16 cellular contexts compared by ENCODE assay signal in genomic region chr15:62430552-62430951, GRCh38. TPM values are rescaled to one million over a fixed set of nuclear protein-coding genes. Genes with fewer than 3 reads are reported as not detected.
DNase-seq lines count a peak whose midpoint lies in the region; ATAC-seq and TF ChIP-seq lines count a peak whose summit lies in the region.
"Had no signal": no experiment of that assay in that cellular context is flagged by ENCODE, and none has a peak within 500 bp of the region (broad histone marks: within the 10 kb centered on the region; RNA-seq: fewer than 3 reads in every experiment).

No MANE protein-coding gene starts in this region.

- H3K4me3 Mint-ChIP-seq in activated naive CD4-positive, alpha-beta T cell treated with anti-CD3 and anti-CD28 coated beads, Interleukin-2, amount 50 U/mL, for 24 hours = no peak overlapping the region
- no peak overlapping the region for H3K4me3 Mint-ChIP-seq in naive thymus-derived CD4-positive, alpha-beta T cell
- H3K4me3 Mint-ChIP-seq: HFFc6 had no signal

- TF ChIP-seq CTCF in ascending aorta (IDR thresholded peaks at IDR 0.05) (no peak), vagina (IDR thresholded peaks at IDR 0.05) (no peak)

- H3K27me3 Mint-ChIP-seq in activated naive CD4-positive, alpha-beta T cell treated with anti-CD3 and anti-CD28 coated beads, Interleukin-2, amount 50 U/mL, for 24 hours = peaks cover 2% of the 10 kb centered on the region
- no peaks in the 10 kb centered on the region for H3K27me3 Mint-ChIP-seq in naive thymus-derived CD4-positive, alpha-beta T cell

- no peak overlapping the region for H3K9ac ChIP-seq in stomach smooth muscle (ENCODE audit: low read length in 2 of 2)
- H3K9ac ChIP-seq: BLaER1 had no signal

- H3K27ac Mint-ChIP-seq in activated naive CD4-positive, alpha-beta T cell treated with anti-CD3 and anti-CD28 coated beads, Interleukin-2, amount 50 U/mL, for 24 hours = peak overlapping the region; percentile 73
- no peak overlapping the region for H3K27ac Mint-ChIP-seq in naive thymus-derived CD4-positive, alpha-beta T cell
- H3K27ac Mint-ChIP-seq: CD8-positive, alpha-beta memory T cell; HFFc6 had no signal

- CTCF ChIA-PET in naive thymus-derived CD4-positive, alpha-beta T cell (lab: Charles Lee) = no interaction called here

- H3K36me3 ChIP-seq in ascending aorta (no peaks in the 10 kb centered on the region), stomach smooth muscle (ENCODE audit: control insufficient read depth in 2 of 2, insufficient read depth in 2 of 2, low read length in 2 of 2) (no peaks in the 10 kb centered on the region), vagina (no peaks in the 10 kb centered on the region)
- no peaks in the 10 kb centered on the region for H3K36me3 ChIP-seq in naive thymus-derived CD4-positive, alpha-beta T cell (ENCODE audit: control insufficient read depth in 2 of 3, insufficient read depth in 3 of 3, low read length in 3 of 3)
- H3K36me3 ChIP-seq: BLaER1 had no signal

- peaks cover 16 to 59% of the 10 kb centered on the region in 2 donors for H3K4me1 ChIP-seq in ascending aorta
- peaks cover 39% of the 10 kb centered on the region for H3K4me1 ChIP-seq in stomach smooth muscle (ENCODE audit: control insufficient read depth, insufficient read depth, low read length)
- H3K4me1 ChIP-seq in vagina = peaks cover 30% of the 10 kb centered on the region
- no peaks in the 10 kb centered on the region for H3K4me1 ChIP-seq in naive thymus-derived CD4-positive, alpha-beta T cell (ENCODE audit: control insufficient read depth in 2 of 2, insufficient read depth in 2 of 2, low read length in 2 of 2)
- H3K4me1 ChIP-seq: BLaER1 had no signal

- no peaks in the 10 kb centered on the region for H3K36me3 Mint-ChIP-seq in activated naive CD4-positive, alpha-beta T cell treated with anti-CD3 and anti-CD28 coated beads, Interleukin-2, amount 50 U/mL, for 24 hours
- H3K36me3 Mint-ChIP-seq in naive thymus-derived CD4-positive, alpha-beta T cell = no peaks in the 10 kb centered on the region
- H3K36me3 Mint-ChIP-seq: CD8-positive, alpha-beta memory T cell had no signal

- intact Hi-C loops in ascending aorta (cut with DNase I) (loop anchor here (5.0 kb wide), 1 partner anchor 42 kb away; no protein-coding TSS in a partner anchor), vagina (cut with DNase I) (no loop called here), head of caudate nucleus (cut with DNase I) (no loop called here)
- intact Hi-C loops in naive thymus-derived CD4-positive, alpha-beta T cell (cut with micrococcal nuclease) = no loop called here

- no peaks in the 10 kb centered on the region for H3K27me3 ChIP-seq in ascending aorta
- H3K27me3 ChIP-seq in stomach smooth muscle (ENCODE audit: control insufficient read depth in 1 of 2, insufficient read depth in 2 of 2, low read length in 2 of 2) = no peaks in the 10 kb centered on the region
- no peaks in the 10 kb centered on the region for H3K27me3 ChIP-seq in vagina
- H3K27me3 ChIP-seq in naive thymus-derived CD4-positive, alpha-beta T cell (ENCODE audit: control insufficient read depth in 2 of 2, insufficient read depth in 2 of 2, low read length in 2 of 2) = no peaks in the 10 kb centered on the region
- H3K27me3 ChIP-seq: BLaER1 had no signal

- no peaks in the 10 kb centered on the region for H3K9me3 Mint-ChIP-seq in activated naive CD4-positive, alpha-beta T cell treated with anti-CD3 and anti-CD28 coated beads, Interleukin-2, amount 50 U/mL, for 24 hours
- H3K9me3 Mint-ChIP-seq in naive thymus-derived CD4-positive, alpha-beta T cell = no peaks in the 10 kb centered on the region
- H3K9me3 Mint-ChIP-seq: CD8-positive, alpha-beta memory T cell; HFFc6 had no signal

- POLR2A ChIA-PET in naive thymus-derived CD4-positive, alpha-beta T cell (lab: Charles Lee) = no interaction called here

- H3K4me3 ChIP-seq in ascending aorta = no peak overlapping the region
- no peak overlapping the region for H3K4me3 ChIP-seq in stomach smooth muscle (ENCODE audit: low read length in 2 of 2)
- no peak overlapping the region for H3K4me3 ChIP-seq in vagina
- H3K4me3 ChIP-seq in naive thymus-derived CD4-positive, alpha-beta T cell (ENCODE audit: low read length) = no peak overlapping the region
- H3K4me3 ChIP-seq: BLaER1 had no signal

- H3K4me1 Mint-ChIP-seq in activated naive CD4-positive, alpha-beta T cell treated with anti-CD3 and anti-CD28 coated beads, Interleukin-2, amount 50 U/mL, for 24 hours = no peaks in the 10 kb centered on the region
- H3K4me1 Mint-ChIP-seq in naive thymus-derived CD4-positive, alpha-beta T cell = no peaks in the 10 kb centered on the region
- H3K4me1 Mint-ChIP-seq: CD8-positive, alpha-beta memory T cell had no signal

- no peak for DNase-seq in activated naive CD4-positive, alpha-beta T cell treated with Interleukin-2 at 50 U/mL for 16 hours
- DNase-seq in ascending aorta (ENCODE audit: low spot score in 2 of 2) = no peak
- no peak for DNase-seq in vagina (ENCODE audit: extremely low spot score in 2 of 2)
- no peak for DNase-seq in head of caudate nucleus
- no peak for DNase-seq in naive thymus-derived CD4-positive, alpha-beta T cell
- DNase-seq: AML-193; CD8-positive, alpha-beta memory T cell; DMS53; HCEC 1CT; HFFc6 had no signal

- H3K9me3 ChIP-seq in ascending aorta (no peaks in the 10 kb centered on the region), stomach smooth muscle (ENCODE audit: control insufficient read depth in 2 of 2, low read length in 2 of 2) (no peaks in the 10 kb centered on the region), vagina (no peaks in the 10 kb centered on the region)
- H3K9me3 ChIP-seq in naive thymus-derived CD4-positive, alpha-beta T cell (ENCODE audit: control insufficient read depth in 2 of 3, low read length in 3 of 3) = no peaks in the 10 kb centered on the region
- H3K9me3 ChIP-seq: BLaER1 had no signal

- peak overlapping the region; percentile 57 to 84 for H3K27ac ChIP-seq in ascending aorta
- peak overlapping the region; percentile 55 for H3K27ac ChIP-seq in stomach smooth muscle (ENCODE audit: low read length)
- peak overlapping the region; percentile 83 for H3K27ac ChIP-seq in vagina
- no peak overlapping the region for H3K27ac ChIP-seq in naive thymus-derived CD4-positive, alpha-beta T cell (ENCODE audit: low read depth, low read length)
- H3K27ac ChIP-seq: 22Rv1, BLaER1, HL-60 had no signal

- no peak for TF ChIP-seq POLR2A in vagina (IDR thresholded peaks at IDR 0.05)

- ATAC-seq in naive thymus-derived CD4-positive, alpha-beta T cell = no peak
- ATAC-seq in HG03520 (IDR thresholded peaks at IDR 0.05; ENCODE audit: unreplicated experiment) = no peak

RNA-seq across cellular contexts. Expression of gene TLN2, which starts 40.2 kb away (rescaled TPM):
- total RNA-seq in ascending aorta = 30.3 TPM
- total RNA-seq in vagina = 48.9 TPM
- total RNA-seq in naive thymus-derived CD4-positive, alpha-beta T cell = 1 to 10 TPM in 1 of 5 experiments, under 1 TPM in 4; 0.53 to 1.6 (median 0.79) TPM
- not detected for polyA plus RNA-seq in naive thymus-derived CD4-positive, alpha-beta T cell

Comparison
In these comparisons a context has a peak if more than half of its experiments do, and no peak if none do; other contexts are left out.
1. RNA of gene TLN2, which starts 40.2 kb away (total RNA-seq): 48.9 TPM in vagina (single experiment) and 30.3 TPM in ascending aorta (single experiment); 0.53 to 1.6 TPM in naive thymus-derived CD4-positive, alpha-beta T cell; every median in the first group is over 10 times any median in the second.